ENCODE assay signal across 18 cellular contexts in the genomic region with DNA sequence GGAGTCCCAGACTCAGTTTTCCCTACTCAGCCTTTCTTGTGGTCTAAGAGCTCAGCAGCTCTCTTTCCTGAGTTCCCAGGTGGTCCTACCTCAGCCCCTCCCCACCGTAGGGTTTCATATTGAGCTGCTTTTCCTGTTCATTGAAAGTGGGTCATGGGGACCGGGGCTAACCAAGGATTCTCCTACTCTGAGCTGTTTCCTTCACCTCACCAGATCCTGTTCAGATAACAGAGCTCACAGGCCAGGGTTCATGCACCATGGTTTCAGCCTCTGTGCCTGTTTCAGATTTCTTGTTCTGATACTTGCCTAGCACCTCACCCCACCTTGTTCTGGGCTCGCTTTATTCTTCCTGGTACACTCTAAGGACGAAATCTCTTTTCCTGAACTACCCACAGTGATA. TPM values are rescaled to one million over a fixed set of nuclear protein-coding genes. Genes with fewer than 3 reads are reported as not detected.
DNase-seq lines count a peak whose midpoint lies in the region; ATAC-seq and TF ChIP-seq lines count a peak whose summit lies in the region.
"Had no signal": no experiment of that assay in that cellular context is flagged by ENCODE, and none has a peak within 500 bp of the region (broad histone marks: within the 10 kb centered on the region; RNA-seq: fewer than 3 reads in every experiment).

No MANE protein-coding gene starts in this region.

- no peak overlapping the region for H3K9ac ChIP-seq in parathyroid adenoma

- no peak overlapping the region for H3K27ac ChIP-seq in parathyroid adenoma
- H3K27ac ChIP-seq: A549, PC-9 had no signal

- H3K4me1 Mint-ChIP-seq in activated T-cell treated with anti-CD3 and anti-CD28 coated beads, Interleukin-2, amount 50 U/mL, for 24 hours (ENCODE audit: low read depth): peaks cover 5% of the 10 kb centered on the region
- H3K4me1 Mint-ChIP-seq in Caco-2 (ENCODE audit: low read depth, unreplicated experiment): peaks cover 7% of the 10 kb centered on the region
- H3K4me1 Mint-ChIP-seq in T-helper 2 cell treated with Interferon-gamma antibody and Interleukin-4, amounts not matched to agents 5 μg/mL and 100 μg/mL, for 36 hours (ENCODE audit: low read depth): peaks cover 12% of the 10 kb centered on the region

- H3K4me2 ChIP-seq in parathyroid adenoma (ENCODE audit: low read length): peak overlapping the region; percentile 32
- H3K4me2 ChIP-seq: A549, PC-9 had no signal

- H3K36me3 Mint-ChIP-seq in activated T-cell treated with anti-CD3 and anti-CD28 coated beads, Interleukin-2, amount 50 U/mL, for 24 hours (ENCODE audit: low read depth): peaks cover 77% of the 10 kb centered on the region
- peaks cover 50% of the 10 kb centered on the region for H3K36me3 Mint-ChIP-seq in Caco-2 (ENCODE audit: insufficient read depth, unreplicated experiment)
- H3K36me3 Mint-ChIP-seq in T-helper 2 cell treated with Interferon-gamma antibody and Interleukin-4, amounts not matched to agents 5 μg/mL and 100 μg/mL, for 36 hours (ENCODE audit: low read depth): peaks cover 24% of the 10 kb centered on the region

- TF ChIP-seq CTCF in Caco-2 (IDR thresholded peaks at IDR 0.05; ENCODE audit: insufficient read depth in 1 of 2, low read depth in 1 of 2, low read length in 1 of 2, severe bottlenecking in 1 of 2, unreplicated experiment in 1 of 2) (no peak), parathyroid adenoma (IDR thresholded peaks at IDR 0.05) (no peak)

- no peaks in the 10 kb centered on the region for H3K79me2 ChIP-seq in parathyroid adenoma

- no peaks in the 10 kb centered on the region for H3K9me3 Mint-ChIP-seq in activated T-cell treated with anti-CD3 and anti-CD28 coated beads, Interleukin-2, amount 50 U/mL, for 24 hours
- no peaks in the 10 kb centered on the region for H3K9me3 Mint-ChIP-seq in Caco-2 (ENCODE audit: unreplicated experiment)
- no peaks in the 10 kb centered on the region for H3K9me3 Mint-ChIP-seq in T-helper 2 cell treated with Interferon-gamma antibody and Interleukin-4, amounts not matched to agents 5 μg/mL and 100 μg/mL, for 36 hours

- H3K4me3 Mint-ChIP-seq in activated T-cell treated with anti-CD3 and anti-CD28 coated beads, Interleukin-2, amount 50 U/mL, for 24 hours: no peak overlapping the region
- no peak overlapping the region for H3K4me3 Mint-ChIP-seq in Caco-2 (ENCODE audit: unreplicated experiment)
- peak overlapping the region; percentile 39 for H3K4me3 Mint-ChIP-seq in T-helper 2 cell treated with Interferon-gamma antibody and Interleukin-4, amounts not matched to agents 5 μg/mL and 100 μg/mL, for 36 hours

- peaks cover 13% of the 10 kb centered on the region for H3K4me1 ChIP-seq in Caco-2
- peaks cover 7% of the 10 kb centered on the region for H3K4me1 ChIP-seq in parathyroid adenoma

- peak overlapping the region; percentile 34 for H3K27ac Mint-ChIP-seq in activated T-cell treated with anti-CD3 and anti-CD28 coated beads, Interleukin-2, amount 50 U/mL, for 24 hours
- H3K27ac Mint-ChIP-seq in Caco-2 (ENCODE audit: unreplicated experiment): peak overlapping the region; percentile 2
- H3K27ac Mint-ChIP-seq in T-helper 2 cell treated with Interferon-gamma antibody and Interleukin-4, amounts not matched to agents 5 μg/mL and 100 μg/mL, for 36 hours: peak overlapping the region; percentile 32

- CTCF ChIA-PET in Caco-2 (lab: Charles Lee): interaction anchor here (0.5 to 1.2 kb wide), 2 partner anchors 14 to 48 kb away, joined by 3 to 5 read pairs; no protein-coding TSS in a partner anchor

- no peak overlapping the region for H2AFZ ChIP-seq in parathyroid adenoma
- H2AFZ ChIP-seq: PC-9 had no signal

- no peak for ATAC-seq in HG02588 (IDR thresholded peaks at IDR 0.05; ENCODE audit: unreplicated experiment)
- ATAC-seq: A549 had no signal

- POLR2A ChIA-PET in Caco-2 (lab: Charles Lee): no interaction called here

- H3K27me3 Mint-ChIP-seq in activated T-cell treated with anti-CD3 and anti-CD28 coated beads, Interleukin-2, amount 50 U/mL, for 24 hours: no peaks in the 10 kb centered on the region
- no peaks in the 10 kb centered on the region for H3K27me3 Mint-ChIP-seq in Caco-2 (ENCODE audit: insufficient read depth, unreplicated experiment)
- H3K27me3 Mint-ChIP-seq in T-helper 2 cell treated with Interferon-gamma antibody and Interleukin-4, amounts not matched to agents 5 μg/mL and 100 μg/mL, for 36 hours (ENCODE audit: low read depth): no peaks in the 10 kb centered on the region

- no TSS peak for BruUV-seq in Caco-2 (replicated peaks; lab: Mats Ljungman, UMichigan)

- H3K9me3 ChIP-seq in Caco-2: no peaks in the 10 kb centered on the region
- H3K9me3 ChIP-seq in parathyroid adenoma (ENCODE audit: control insufficient read depth, low read length): no peaks in the 10 kb centered on the region
- H3K9me3 ChIP-seq: A549 had no signal

- H3K27me3 ChIP-seq in Caco-2 (replicated peaks; ENCODE audit: control insufficient read depth, insufficient read depth, low read length): no peaks in the 10 kb centered on the region
- H3K27me3 ChIP-seq in parathyroid adenoma (ENCODE audit: control insufficient read depth, insufficient read depth, low read length): no peaks in the 10 kb centered on the region

- H3K36me3 ChIP-seq in Caco-2 (ENCODE audit: control insufficient read depth, insufficient read depth, low read length): peaks cover 4% of the 10 kb centered on the region; the same call in 1 of the 2 replicates
- no peaks in the 10 kb centered on the region for H3K36me3 ChIP-seq in parathyroid adenoma (ENCODE audit: control insufficient read depth, insufficient read depth, low read length)

- H3K4me3 ChIP-seq in Caco-2 (ENCODE audit: low read depth, low read length): no peak overlapping the region
- H3K4me3 ChIP-seq in parathyroid adenoma (ENCODE audit: low read depth, low read length): no peak overlapping the region
- H3K4me3 ChIP-seq: A549, PC-9 had no signal

- intact Hi-C loops in Caco-2 (cut with micrococcal nuclease; ENCODE audit: unreplicated experiment): no loop called here

- DNase-seq in activated T-cell treated with anti-CD3 and anti-CD28 coated beads, Interleukin-2, amount 50 U/mL, for 24 hours: no peak
- DNase-seq in activated T-cell treated with anti-CD3 and anti-CD28 coated beads for 4 hours (no peak), Caco-2 (no peak), NCI-H774 (lab: John Stamatoyannopoulos, UW) (no peak), OCI-M2 (lab: John Stamatoyannopoulos, UW; ENCODE audit: unreplicated experiment) (no peak)
- peak; percentile 41 for DNase-seq in T-helper 2 cell treated with Interferon-gamma antibody and Interleukin-4, amounts not matched to agents 5 μg/mL and 100 μg/mL, for 36 hours (ENCODE audit: low spot score)
- DNase-seq: C1 segment of cervical spinal cord, H7, KG1, NCI-H1417 treated with DMSO at 0.1 percent for 48 hours, NCI-H2029, NCI-H510A, NCI-H82, PC-9 had no signal

RNA-seq across cellular contexts. Expression of a gene that starts 8.5 kb away (rescaled TPM):
- 60.9 and 65.5 TPM in 2 replicates for total RNA-seq in Caco-2 (2022)

RNA-seq across cellular contexts. Expression of a gene that starts 9.5 kb away (rescaled TPM):
- 49.4 and 49.5 TPM in 2 replicates for total RNA-seq in Caco-2 (2022)

RNA-seq across cellular contexts. Expression of a gene that starts 15.9 kb away (rescaled TPM):
- total RNA-seq in Caco-2 (2022): 138 and 141 TPM in 2 replicates
- total RNA-seq: SK-MEL-5 had no signal

RNA-seq across cellular contexts. Expression of a gene that starts 24.3 kb away (rescaled TPM):
- 198 and 203 TPM in 2 replicates for total RNA-seq in Caco-2 (2022)

RNA-seq across cellular contexts. Expression of a gene that starts 37.2 kb away (rescaled TPM):
- 8.9 and 12.2 TPM in 2 replicates for total RNA-seq in Caco-2 (2022)
